22 cellular contexts compared by ENCODE assay signal in the genomic region with DNA sequence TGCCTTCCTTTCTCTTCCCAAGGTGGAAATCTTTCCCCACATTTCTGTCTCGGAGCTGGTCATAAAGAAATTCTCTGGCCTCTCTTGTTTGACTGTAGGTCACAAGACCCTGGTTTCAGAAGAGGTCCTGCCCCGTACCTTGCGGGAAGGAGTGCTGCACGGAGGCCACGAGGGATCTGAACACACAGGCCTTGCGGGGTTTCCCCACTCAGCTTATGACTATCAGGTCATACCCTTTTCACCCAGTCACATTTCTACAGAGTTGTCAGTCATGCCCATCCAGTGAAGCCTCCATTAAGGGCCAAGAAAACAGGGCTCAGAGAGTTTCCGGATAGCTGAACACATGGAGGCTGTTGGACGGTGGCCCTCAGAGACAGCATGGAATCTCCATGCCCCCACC. TPM values are rescaled to one million over a fixed set of nuclear protein-coding genes. Genes with fewer than 3 reads are reported as not detected.
DNase-seq lines count a peak whose midpoint lies in the region; ATAC-seq and TF ChIP-seq lines count a peak whose summit lies in the region.
"Had no signal": no experiment of that assay in that cellular context is flagged by ENCODE, and none has a peak within 500 bp of the region (broad histone marks: within the 10 kb centered on the region; RNA-seq: fewer than 3 reads in every experiment).

No MANE protein-coding gene starts in this region.

- DNase-seq in stimulated activated CD4-positive, alpha-beta T cell treated with anti-CD3 and anti-CD28 coated beads, Interleukin-1b, Interleukin-23, amount 100 ng/mL, for 48 hours, result peak; percentile 25
- no peak for DNase-seq in stimulated activated CD4-positive, alpha-beta T cell treated with anti-CD3 and anti-CD28 coated beads, Interleukin-4, amount 100 ng/mL, for 4 hours
- DNase-seq in thoracic aorta (ENCODE audit: low spot score) (no peak), NCI-H226 (no peak), heart right ventricle (no peak), 8988T (no peak)
- DNase-seq: activated CD4-positive, alpha-beta T cell treated with anti-CD3 and anti-CD28 coated beads, Interleukin-2, amount 10 ng/mL, durations not matched to agents 24 days and 14 days; activated naive CD4-positive, alpha-beta T cell; activated T-cell treated with anti-CD3 and anti-CD28 coated beads for 4 hours; CD8-positive, alpha-beta memory T cell; DMS53; foreskin fibroblast; immature natural killer cell; MM.1S; mucosa of descending colon; NCI-H1436 treated with DMSO at 0.1 percent for 48 hours; NCI-H2171 treated with DMSO at 0.1 percent for 48 hours; NCI-H69; upper lobe of left lung had no signal

- intact Hi-C loops in heart right ventricle (cut with DNase I), result loop anchor here in 1 of 10 donors (5.0 kb wide), 1 partner anchor 44 kb away; no protein-coding TSS in a partner anchor

- 95 to 98% methylated on average over 8 of the region's 8 CpGs for WGBS in heart right ventricle, 2 donors

- no peaks in the 10 kb centered on the region for H3K9me3 ChIP-seq in thoracic aorta
- no peaks in the 10 kb centered on the region for H3K9me3 ChIP-seq in heart right ventricle
- H3K9me3 ChIP-seq: mucosa of descending colon, upper lobe of left lung had no signal

- no peak for TF ChIP-seq CTCF in VCaP (conservative IDR thresholded peaks at IDR 0.05)
- no peak for TF ChIP-seq CTCF in thoracic aorta (IDR thresholded peaks at IDR 0.05)
- no peak for TF ChIP-seq CTCF in heart right ventricle (IDR thresholded peaks at IDR 0.05)

- H3K36me3 ChIP-seq in thoracic aorta, result no peaks in the 10 kb centered on the region
- H3K36me3 ChIP-seq in heart right ventricle, result no peaks in the 10 kb centered on the region
- H3K36me3 ChIP-seq: upper lobe of left lung had no signal

- H3K4me1 ChIP-seq in thoracic aorta (ENCODE audit: control insufficient read depth in 1 of 2, low read depth in 2 of 2), result peaks cover 13 to 24% of the 10 kb centered on the region in 2 donors
- H3K4me1 ChIP-seq in heart right ventricle, result peaks cover 0 to 21% (median 12%) of the 10 kb centered on the region in 9 donors

- H3K27me3 ChIP-seq in thoracic aorta (replicated peaks; ENCODE audit: insufficient read depth) (no peaks in the 10 kb centered on the region), heart right ventricle (no peaks in the 10 kb centered on the region)
- H3K27me3 ChIP-seq: upper lobe of left lung had no signal

- H3K4me3 ChIP-seq in thoracic aorta, result no peak overlapping the region
- no peak overlapping the region for H3K4me3 ChIP-seq in heart right ventricle
- H3K4me3 ChIP-seq: mucosa of descending colon, upper lobe of left lung had no signal

- peak; percentile 59 for ATAC-seq in GM21529 (IDR thresholded peaks at IDR 0.05; ENCODE audit: unreplicated experiment)
- no peak for ATAC-seq in thoracic aorta (ENCODE audit: insufficient number of reproducible peaks, low FRiP score, low read depth)
- no peak for ATAC-seq in heart right ventricle
- ATAC-seq: mucosa of descending colon, Right ventricle myocardium inferior had no signal

- H3K27ac ChIP-seq in VCaP, result peak overlapping the region; percentile 96; the same call in 1 of the 2 replicates
- H3K27ac ChIP-seq in thoracic aorta, result peak overlapping the region; percentile 57 to 76
- no peak overlapping the region for H3K27ac ChIP-seq in heart right ventricle

RNA-seq across cellular contexts. Expression of a gene that starts 54.7 kb away (rescaled TPM):
- 100 to 1,000 TPM; 188 to 361 TPM for total RNA-seq in thoracic aorta
- 100 to 1,000 TPM in 5 of 10 donors, 10 to 100 TPM in 5; 60.3 to 195 (median 109) TPM for total RNA-seq in heart right ventricle
- 10 to 100 TPM; 31.0 to 45.9 TPM for polyA plus RNA-seq in heart right ventricle

Comparison
In these comparisons a context has a peak if more than half of its experiments do, and no peak if none do; other contexts are left out.
1. H3K27ac ChIP-seq: peak in VCaP (single experiment) and thoracic aorta (2 of 2); none in heart right ventricle (0 of 10).